ENCODE assay signal across 8 cellular contexts in the genomic region with DNA sequence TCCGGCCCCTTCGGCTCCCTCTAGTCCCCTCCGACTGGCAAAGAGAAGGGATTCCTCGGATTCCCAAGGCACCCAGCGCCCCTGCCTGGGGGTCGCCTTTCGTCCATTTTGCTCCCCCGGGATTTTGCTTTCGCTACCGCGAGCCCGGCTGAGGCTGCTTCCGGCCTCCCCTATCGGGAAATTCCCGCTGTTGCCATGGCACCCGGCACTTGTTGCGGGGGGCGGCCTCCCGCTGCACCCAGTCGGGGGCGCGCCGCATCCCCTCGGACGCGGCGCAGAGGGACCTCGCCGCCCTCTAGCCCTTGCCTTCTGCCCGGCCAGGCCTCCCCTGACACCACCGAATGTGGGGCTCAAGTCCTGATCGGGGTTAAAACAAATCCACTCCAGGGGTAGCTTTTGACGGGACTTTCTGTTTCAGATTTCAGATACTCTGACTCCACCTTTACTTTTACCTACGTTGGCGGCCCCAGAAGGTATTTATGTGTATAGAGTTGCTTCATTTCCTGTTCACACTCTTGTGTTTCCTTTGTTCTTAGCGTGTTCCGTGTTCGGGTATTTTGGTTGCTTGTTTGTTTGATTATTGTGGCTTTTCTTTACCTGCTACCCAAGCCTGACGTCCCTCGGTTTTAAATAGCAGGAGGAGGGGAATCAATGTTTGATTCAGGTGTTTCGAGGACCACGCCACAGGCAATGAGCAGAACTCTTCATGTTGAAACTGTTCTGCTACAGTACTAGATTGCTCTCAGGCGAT. TPM values are rescaled to one million over a fixed set of nuclear protein-coding genes. Genes with fewer than 3 reads are reported as not detected.
DNase-seq lines count a peak whose midpoint lies in the region; ATAC-seq and TF ChIP-seq lines count a peak whose summit lies in the region.

No MANE protein-coding gene starts in this region.

- DNase-seq in GM12865 (ENCODE audit: low read depth) (peak; percentile 90), H7 (peak; percentile 77), M059J (ENCODE audit: low read depth) (peak; percentile 39), cardiac fibroblast (ENCODE audit: low read depth in 2 of 2) (peak; percentile 45 to 73), left colon (peak; percentile 60 to 74), putamen (ENCODE audit: low spot score) (no peak)
- DNase-seq in stimulated activated CD4-positive, alpha-beta T cell treated with anti-CD3 and anti-CD28 coated beads, Interleukin-4, amount 100 ng/mL, for 1 hour: peak; percentile 88

- ATAC-seq in left colon: no peak

- H3K4me3 ChIP-seq in GM12865 (ENCODE audit: low read depth, low read length): peak overlapping the region; percentile 98
- H3K4me3 ChIP-seq in H7 (ENCODE audit: insufficient read depth, low read depth, low read length): peak overlapping the region; percentile 74
- H3K4me3 ChIP-seq in WI38 (ENCODE audit: low read depth, low read length): peak overlapping the region; percentile 87
- peak overlapping the region; percentile 88 to 92 for H3K4me3 ChIP-seq in cardiac fibroblast (replicated peaks in 1 of 2; ENCODE audit: low read depth in 2 of 2, low read length in 2 of 2)

- H3K27me3 ChIP-seq in H7 (ENCODE audit: control insufficient read depth, insufficient read depth, low read length): no peaks in the 10 kb centered on the region; the same call in 1 of the 2 replicates

- intact Hi-C loops in left colon (cut with DNase I, micrococcal nuclease): no loop called here

- no peaks in the 10 kb centered on the region for H3K36me3 ChIP-seq in H7 (replicated peaks; ENCODE audit: control insufficient read depth, insufficient read depth, low read length)

- TF ChIP-seq CTCF in GM12865 (IDR thresholded peaks at IDR 0.05; ENCODE audit: insufficient read depth, low read depth, low read length, missing control alignments) (no peak), WI38 (IDR thresholded peaks at IDR 0.05; ENCODE audit: low read depth, low read length) (no peak), cardiac fibroblast (IDR thresholded peaks at IDR 0.05; ENCODE audit: low read depth, low read length) (no peak)

RNA-seq across cellular contexts. Expression of gene PARP8, which starts 1.4 kb away (rescaled TPM):
- 12.1 and 19.9 TPM in 2 replicates for total RNA-seq in H7 (2014; rRNA removed; shearing (Covaris generic))
- 1.9 and 4.1 TPM in 2 replicates for total RNA-seq in M059J (2014; rRNA removed; shearing (Covaris generic))
- total RNA-seq in left colon: 10 to 100 TPM in 1 of 2 donors, 1 to 10 TPM in 1; 7.1 to 13.6 TPM
